Comparison of ENCODE assay signal across 11 cellular contexts in genomic region chr20:32828029-32828666, GRCh38. TPM values are rescaled to one million over a fixed set of nuclear protein-coding genes. Genes with fewer than 3 reads are reported as not detected.
A peak's percentile ranks its signal among the peaks of the same experiment; 100 is the strongest.
DNase-seq lines count a peak whose midpoint lies in the region; ATAC-seq and TF ChIP-seq lines count a peak whose summit lies in the region.
"Had no signal": no experiment of that assay in that cellular context is flagged by ENCODE, and none has a peak within 500 bp of the region (broad histone marks: within the 10 kb centered on the region; RNA-seq: fewer than 3 reads in every experiment).

No MANE protein-coding gene starts in this region.

- no peaks in the 10 kb centered on the region for H3K9me2 ChIP-seq in hepatocyte (replicated peaks; ENCODE audit: insufficient read depth)

- H3K36me3 ChIP-seq in hepatocyte (replicated peaks; ENCODE audit: insufficient read depth, low read depth) (peaks cover 7% of the 10 kb centered on the region), thyroid gland (peaks cover 6 to 13% of the 10 kb centered on the region in 2 donors), testis (ENCODE audit: low read depth, missing control alignments) (no peaks in the 10 kb centered on the region)

- peak overlapping the region; percentile 36 for H3K27ac ChIP-seq in hepatocyte
- peak overlapping the region; percentile 19 to 27 (median 22) for H3K27ac ChIP-seq in thyroid gland
- peak overlapping the region in 1 of 2 donors; percentile 36 for H3K27ac ChIP-seq in testis

- peaks cover 56% of the 10 kb centered on the region for H4K20me1 ChIP-seq in hepatocyte (ENCODE audit: insufficient read depth, poor library complexity, severe bottlenecking)

- H3K4me2 ChIP-seq in hepatocyte, result no peak overlapping the region

- TF ChIP-seq CTCF in hepatocyte (IDR thresholded peaks at IDR 0.05; ENCODE audit: poor library complexity) (no peak), thyroid gland (IDR thresholded peaks at IDR 0.05) (no peak), testis (IDR thresholded peaks at IDR 0.05) (no peak)

- no peak for ATAC-seq in activated naive CD4-positive, alpha-beta T cell treated with anti-CD3 and anti-CD28 coated beads, Interleukin-2, amount 50 U/mL, for 72 hours
- no peak for ATAC-seq in left ventricle myocardium superior

- intact Hi-C loops in activated T-helper 1 cell treated with anti-CD3 and anti-CD28 coated beads, Interleukin-12 subunit alpha, Interleukin-12 subunit beta, Interleukin-2, Interleukin-4 antibody, amounts not matched to agents 30 ng/mL and 10 ng/mL and 1 ng/mL, durations not matched to agents 14 hours and 24 hours and 36 hours (cut with micrococcal nuclease), result no loop called here
- intact Hi-C loops in thyroid gland (cut with DNase I), result no loop called here
- intact Hi-C loops in left ventricle myocardium superior (cut with micrococcal nuclease), result no loop called here
- intact Hi-C loops in testis (cut with DNase I; ENCODE audit: low total_unique reads), result no loop called here

- H3K27ac Mint-ChIP-seq in activated naive CD4-positive, alpha-beta T cell treated with anti-CD3 and anti-CD28 coated beads, Interleukin-2, amount 10 ng/mL, durations not matched to agents 7 days and 5 days, result peak overlapping the region; percentile 12
- no peak overlapping the region for H3K27ac Mint-ChIP-seq in activated naive CD4-positive, alpha-beta T cell treated with anti-CD3 and anti-CD28 coated beads, Interleukin-2, amount 50 U/mL, for 72 hours
- peak overlapping the region; percentile 75 for H3K27ac Mint-ChIP-seq in activated T-helper 1 cell treated with anti-CD3 and anti-CD28 coated beads, Interleukin-12 subunit alpha, Interleukin-12 subunit beta, Interleukin-2, Interleukin-4 antibody, amounts not matched to agents 30 ng/mL and 10 ng/mL and 1 ng/mL, durations not matched to agents 14 hours and 24 hours and 36 hours

- no peaks in the 10 kb centered on the region for H3K27me3 ChIP-seq in hepatocyte
- H3K27me3 ChIP-seq in thyroid gland, result no peaks in the 10 kb centered on the region
- no peaks in the 10 kb centered on the region for H3K27me3 ChIP-seq in testis

- no peak for TF ChIP-seq POLR2A in thyroid gland (IDR thresholded peaks at IDR 0.05)
- TF ChIP-seq POLR2A in testis (IDR thresholded peaks at IDR 0.05), result no peak

- H3K27me3 Mint-ChIP-seq in activated naive CD4-positive, alpha-beta T cell treated with anti-CD3 and anti-CD28 coated beads, Interleukin-2, amount 10 ng/mL, durations not matched to agents 7 days and 5 days, result no peaks in the 10 kb centered on the region
- no peaks in the 10 kb centered on the region for H3K27me3 Mint-ChIP-seq in activated T-helper 1 cell treated with anti-CD3 and anti-CD28 coated beads, Interleukin-12 subunit alpha, Interleukin-12 subunit beta, Interleukin-2, Interleukin-4 antibody, amounts not matched to agents 30 ng/mL and 10 ng/mL and 1 ng/mL, durations not matched to agents 14 hours and 24 hours and 36 hours (ENCODE audit: insufficient read depth)

- H3K4me1 ChIP-seq in hepatocyte (ENCODE audit: insufficient read depth) (peaks cover 10% of the 10 kb centered on the region), thyroid gland (peaks cover 50 to 64% of the 10 kb centered on the region in 2 donors), testis (peaks cover 27% of the 10 kb centered on the region)

- DNase-seq in activated naive CD4-positive, alpha-beta T cell treated with anti-CD3 and anti-CD28 coated beads, Interleukin-2, amount 10 ng/mL, durations not matched to agents 7 days and 5 days, result no peak
- no peak for DNase-seq in activated naive CD4-positive, alpha-beta T cell treated with anti-CD3 and anti-CD28 coated beads, Interleukin-2, amount 50 U/mL, for 72 hours (ENCODE audit: low spot score in 2 of 2)
- DNase-seq in activated T-helper 1 cell treated with anti-CD3 and anti-CD28 coated beads, Interleukin-12 subunit alpha, Interleukin-12 subunit beta, Interleukin-2, Interleukin-4 antibody, amounts not matched to agents 30 ng/mL and 10 ng/mL and 1 ng/mL, durations not matched to agents 14 hours and 24 hours and 36 hours (ENCODE audit: low spot score), result no peak
- DNase-seq in hepatocyte (ENCODE audit: low spot score) (no peak), thyroid gland (no peak), NCI-H1105 (lab: John Stamatoyannopoulos, UW) (no peak), left ventricle myocardium superior (no peak), testis (no peak)
- DNase-seq: activated CD4-positive, alpha-beta T cell treated with anti-CD3 and anti-CD28 coated beads for 48 hours; anterior cingulate cortex had no signal

- no peak overlapping the region for H3K4me3 ChIP-seq in hepatocyte
- H3K4me3 ChIP-seq in thyroid gland (replicated peaks in 1 of 3), result no peak overlapping the region
- no peak overlapping the region for H3K4me3 ChIP-seq in testis
- H3K4me3 ChIP-seq: lung had no signal

- H3K9me3 ChIP-seq in hepatocyte (ENCODE audit: low read depth), result no peaks in the 10 kb centered on the region
- no peaks in the 10 kb centered on the region for H3K9me3 ChIP-seq in thyroid gland
- no peaks in the 10 kb centered on the region for H3K9me3 ChIP-seq in testis

- WGBS in hepatocyte (ENCODE audit: low lambda C conversion rate, missing lambda C conversion rate), result 87% methylated on average over 4 of the region's 4 CpGs
- 76 to 81% methylated on average over 4 of the region's 4 CpGs for WGBS in thyroid gland, 2 donors
- 86 to 93% methylated on average over 4 of the region's 4 CpGs for WGBS in testis, 2 donors

- H3K36me3 Mint-ChIP-seq in activated naive CD4-positive, alpha-beta T cell treated with anti-CD3 and anti-CD28 coated beads, Interleukin-2, amount 10 ng/mL, durations not matched to agents 7 days and 5 days, result peaks cover 65% of the 10 kb centered on the region
- H3K36me3 Mint-ChIP-seq in activated naive CD4-positive, alpha-beta T cell treated with anti-CD3 and anti-CD28 coated beads, Interleukin-2, amount 50 U/mL, for 72 hours, result peaks cover 6 to 56% of the 10 kb centered on the region in 2 donors
- peaks cover 41% of the 10 kb centered on the region for H3K36me3 Mint-ChIP-seq in activated T-helper 1 cell treated with anti-CD3 and anti-CD28 coated beads, Interleukin-12 subunit alpha, Interleukin-12 subunit beta, Interleukin-2, Interleukin-4 antibody, amounts not matched to agents 30 ng/mL and 10 ng/mL and 1 ng/mL, durations not matched to agents 14 hours and 24 hours and 36 hours (ENCODE audit: low read depth)

- H2AFZ ChIP-seq in hepatocyte, result no peak overlapping the region

- peaks cover 56% of the 10 kb centered on the region for H3K4me1 Mint-ChIP-seq in activated naive CD4-positive, alpha-beta T cell treated with anti-CD3 and anti-CD28 coated beads, Interleukin-2, amount 10 ng/mL, durations not matched to agents 7 days and 5 days
- peaks cover 52% of the 10 kb centered on the region for H3K4me1 Mint-ChIP-seq in activated T-helper 1 cell treated with anti-CD3 and anti-CD28 coated beads, Interleukin-12 subunit alpha, Interleukin-12 subunit beta, Interleukin-2, Interleukin-4 antibody, amounts not matched to agents 30 ng/mL and 10 ng/mL and 1 ng/mL, durations not matched to agents 14 hours and 24 hours and 36 hours (ENCODE audit: low read depth)

- H3K9me3 Mint-ChIP-seq in activated naive CD4-positive, alpha-beta T cell treated with anti-CD3 and anti-CD28 coated beads, Interleukin-2, amount 10 ng/mL, durations not matched to agents 7 days and 5 days, result no peaks in the 10 kb centered on the region
- peaks cover 0 to 6% of the 10 kb centered on the region in 2 donors for H3K9me3 Mint-ChIP-seq in activated naive CD4-positive, alpha-beta T cell treated with anti-CD3 and anti-CD28 coated beads, Interleukin-2, amount 50 U/mL, for 72 hours
- H3K9me3 Mint-ChIP-seq in activated T-helper 1 cell treated with anti-CD3 and anti-CD28 coated beads, Interleukin-12 subunit alpha, Interleukin-12 subunit beta, Interleukin-2, Interleukin-4 antibody, amounts not matched to agents 30 ng/mL and 10 ng/mL and 1 ng/mL, durations not matched to agents 14 hours and 24 hours and 36 hours, result no peaks in the 10 kb centered on the region

- CTCF ChIA-PET in activated naive CD4-positive, alpha-beta T cell treated with anti-CD3 and anti-CD28 coated beads, Interleukin-2, amount 10 ng/mL, durations not matched to agents 7 days and 5 days (lab: Charles Lee), result interaction anchor here (0.9 kb wide), 1 partner anchor 39 kb away, joined by 5 read pairs; no protein-coding TSS in a partner anchor

- peaks cover 96% of the 10 kb centered on the region for H3K79me2 ChIP-seq in hepatocyte

- H3K4me3 Mint-ChIP-seq in activated naive CD4-positive, alpha-beta T cell treated with anti-CD3 and anti-CD28 coated beads, Interleukin-2, amount 10 ng/mL, durations not matched to agents 7 days and 5 days, result no peak overlapping the region
- no peak overlapping the region for H3K4me3 Mint-ChIP-seq in activated T-helper 1 cell treated with anti-CD3 and anti-CD28 coated beads, Interleukin-12 subunit alpha, Interleukin-12 subunit beta, Interleukin-2, Interleukin-4 antibody, amounts not matched to agents 30 ng/mL and 10 ng/mL and 1 ng/mL, durations not matched to agents 14 hours and 24 hours and 36 hours

RNA-seq across cellular contexts. Expression of gene MAPRE1, which starts 8.4 kb away (rescaled TPM):
- total RNA-seq in activated naive CD4-positive, alpha-beta T cell treated with anti-CD3 and anti-CD28 coated beads, Interleukin-2, amount 50 U/mL, for 72 hours, result 100 to 1,000 TPM; 106 to 142 TPM
- 142 and 146 TPM in 2 replicates for total RNA-seq in activated T-helper 1 cell treated with anti-CD3 and anti-CD28 coated beads, Interleukin-12 subunit alpha, Interleukin-12 subunit beta, Interleukin-2, Interleukin-4 antibody, amounts not matched to agents 30 ng/mL and 10 ng/mL and 1 ng/mL, durations not matched to agents 14 hours and 24 hours and 36 hours
- total RNA-seq in hepatocyte (141 and 147 TPM in 2 replicates), thyroid gland (100 to 1,000 TPM in 3 of 4 donors, 10 to 100 TPM in 1; 98.9 to 143 (median 110) TPM), left ventricle myocardium superior (65.7 TPM), testis (100 to 1,000 TPM; 127 to 134 TPM)
- polyA plus RNA-seq in hepatocyte (54.8 and 67.7 TPM in 2 replicates), testis (ENCODE audit: insufficient read depth, low read depth, low replicate concordance) (114 TPM)

RNA-seq across cellular contexts. Expression of gene EFCAB8, which starts 30.6 kb away (rescaled TPM):
- total RNA-seq in activated naive CD4-positive, alpha-beta T cell treated with anti-CD3 and anti-CD28 coated beads, Interleukin-2, amount 50 U/mL, for 72 hours, result under 1 TPM; 0.52 to 0.70 TPM
- 0.05 and 0.39 TPM in 2 replicates for total RNA-seq in activated T-helper 1 cell treated with anti-CD3 and anti-CD28 coated beads, Interleukin-12 subunit alpha, Interleukin-12 subunit beta, Interleukin-2, Interleukin-4 antibody, amounts not matched to agents 30 ng/mL and 10 ng/mL and 1 ng/mL, durations not matched to agents 14 hours and 24 hours and 36 hours
- total RNA-seq in hepatocyte (0.53 TPM in 1 of 2 replicates, not detected in the other), thyroid gland (1 to 10 TPM in 1 of 4 donors, under 1 TPM in 1, not detected in 2; 0.27 to 2.3 TPM), left ventricle myocardium superior (not detected), testis (1 to 10 TPM; 4.9 to 9.5 TPM)
- polyA plus RNA-seq in hepatocyte (not detected in 2 replicates), testis (ENCODE audit: insufficient read depth, low read depth, low replicate concordance) (6.3 TPM)

Comparison
In these comparisons a context has a peak if more than half of its experiments do, and no peak if none do; other contexts are left out.
1. H3K27ac Mint-ChIP-seq: peak in activated naive CD4-positive, alpha-beta T cell treated with anti-CD3 and anti-CD28 coated beads, Interleukin-2, amount 10 ng/mL, durations not matched to agents 7 days and 5 days (single experiment) and activated T-helper 1 cell treated with anti-CD3 and anti-CD28 coated beads, Interleukin-12 subunit alpha, Interleukin-12 subunit beta, Interleukin-2, Interleukin-4 antibody, amounts not matched to agents 30 ng/mL and 10 ng/mL and 1 ng/mL, durations not matched to agents 14 hours and 24 hours and 36 hours (single experiment); none in activated naive CD4-positive, alpha-beta T cell treated with anti-CD3 and anti-CD28 coated beads, Interleukin-2, amount 50 U/mL, for 72 hours (0 of 2).